Comparison of ENCODE assay signal across 22 cellular contexts in genomic region chr15:93167291-93167690, GRCh38.
A peak's percentile ranks its signal among the peaks of the same experiment; 100 is the strongest.
DNase-seq lines count a peak whose midpoint lies in the region; ATAC-seq, FAIRE-seq and TF ChIP-seq lines count a peak whose summit lies in the region.
"Had no signal": no experiment of that assay in that cellular context is flagged by ENCODE, and none has a peak within 500 bp of the region (broad histone marks: within the 10 kb centered on the region; RNA-seq: fewer than 3 reads in every experiment).

No MANE protein-coding gene starts in this region.

- no peak overlapping the region for H3K4me3 ChIP-seq in A549
- H3K4me3 ChIP-seq in HEK293 (ENCODE audit: low read depth, low read length) = no peak overlapping the region
- H3K4me3 ChIP-seq in neuronal stem cell (ENCODE audit: low read length in 2 of 2) = no peak overlapping the region
- H3K4me3 ChIP-seq: BLaER1, HAP-1 had no signal

- no peak for DNase-seq in A549 (ENCODE audit: low read depth in 1 of 2, low spot score in 1 of 2)
- DNase-seq in WTC11 (ENCODE audit: low spot score) = no peak
- no peak for DNase-seq in neuronal stem cell (ENCODE audit: low spot score)
- DNase-seq in GM12891 (ENCODE audit: insufficient read length, low spot score) = no peak
- no peak for DNase-seq in AG20443 (ENCODE audit: low spot score)
- DNase-seq: 8988T; CD4-positive, CD25-positive, alpha-beta regulatory T cell; DMS 273 treated with DMSO at 0.1 percent for 48 hours; DMS79; EL; GDM1; GOT3 had no signal

- no peaks in the 10 kb centered on the region for H3K27me3 ChIP-seq in neuronal stem cell (ENCODE audit: control insufficient read depth in 3 of 3, insufficient read depth in 3 of 3, low read depth in 1 of 3, low read length in 3 of 3)
- H3K27me3 ChIP-seq: BLaER1 had no signal

- no peak overlapping the region for H2BK5ac ChIP-seq in neuronal stem cell (ENCODE audit: low read length)

- H3K27ac ChIP-seq in A549 (no peak overlapping the region), HEK293 (ENCODE audit: extremely low read depth, low read depth, low read length) (no peak overlapping the region), neuronal stem cell (replicated peaks; ENCODE audit: low read length) (no peak overlapping the region)
- H3K27ac ChIP-seq: BLaER1, C4-2B had no signal

- CTCF ChIA-PET in A549 (lab: Yijun Ruan, JAX) (interaction anchor here (1.3 kb wide), 1 partner anchor 79 kb away, joined by 3 read pairs; no protein-coding TSS in a partner anchor), HEK293 (lab: Yijun Ruan, JAX) (interaction anchor here (1.0 kb wide), 1 partner anchor 13 kb away, joined by 3 read pairs; no protein-coding TSS in a partner anchor), WTC11 (lab: Charles Lee) (no interaction called here)

- H3K36me3 ChIP-seq in HEK293 (ENCODE audit: control insufficient read depth in 2 of 2, insufficient read depth in 1 of 2, low read length in 2 of 2) (no peaks in the 10 kb centered on the region), neuronal stem cell (replicated peaks in 1 of 2; ENCODE audit: control insufficient read depth in 2 of 2, insufficient read depth in 2 of 2, low read length in 2 of 2) (no peaks in the 10 kb centered on the region)
- H3K36me3 ChIP-seq: BLaER1, HAP-1 had no signal

- FAIRE-seq in A549 (lab: Jason Lieb, UNC) = no peak
- no peak for FAIRE-seq in GM12891 (lab: Jason Lieb, UNC)
- FAIRE-seq: D721Med, GM12892, H54 had no signal

- no peak overlapping the region for H3K27ac Mint-ChIP-seq in WTC11
- H3K27ac Mint-ChIP-seq: B cell; CD4-positive, CD25-positive, alpha-beta regulatory T cell; CD8-positive, alpha-beta T cell had no signal

- TF ChIP-seq CTCF in A549 (IDR thresholded peaks at IDR 0.05) (no peak), HEK293 (tag by site-specific recombination; IDR thresholded peaks at IDR 0.05) (no peak), WTC11 (IDR thresholded peaks at IDR 0.05) (no peak)

- no peak overlapping the region for H2BK15ac ChIP-seq in neuronal stem cell (ENCODE audit: low read length)

- H3K4ac ChIP-seq in neuronal stem cell (ENCODE audit: low read length) = no peak overlapping the region

- peak overlapping the region; percentile 21 for H2AFZ ChIP-seq in neuronal stem cell (ENCODE audit: low read length)

- H3K36me3 Mint-ChIP-seq in WTC11 = no peaks in the 10 kb centered on the region
- H3K36me3 Mint-ChIP-seq: CD8-positive, alpha-beta T cell had no signal

- H3K79me1 ChIP-seq in neuronal stem cell (ENCODE audit: low read depth, low read length) = no peaks in the 10 kb centered on the region

- TF ChIP-seq EP300 in A549 (IDR thresholded peaks at IDR 0.05) = no peak

- H3K9ac ChIP-seq in neuronal stem cell (ENCODE audit: low read depth, low read length, poor library complexity) = no peak overlapping the region
- H3K9ac ChIP-seq: BLaER1 had no signal

- H4K8ac ChIP-seq in neuronal stem cell (ENCODE audit: low read depth, low read length) = no peak overlapping the region

- H3K14ac ChIP-seq in neuronal stem cell (ENCODE audit: low read length) = no peak overlapping the region

- POLR2A ChIA-PET in A549 (lab: Yijun Ruan, JAX) (no interaction called here), HEK293 (lab: Yijun Ruan, JAX) (no interaction called here), WTC11 (lab: Charles Lee) (interaction anchor here (1.1 kb wide), 1 partner anchor 90 kb away, joined by 3 read pairs; no protein-coding TSS in a partner anchor)

- no peak overlapping the region for H2BK12ac ChIP-seq in neuronal stem cell (ENCODE audit: low read length)

- H3K4me1 Mint-ChIP-seq in WTC11 = 0 out of 2 replicates have a peak, but pooled peaks cover 3% of the 10 kb centered on the region
- H3K4me1 Mint-ChIP-seq: B cell had no signal

- H2AK5ac ChIP-seq in neuronal stem cell (ENCODE audit: low read depth, low read length) = no peak overlapping the region

- H3K27me3 Mint-ChIP-seq in WTC11 (ENCODE audit: low read depth) = peaks cover 3% of the 10 kb centered on the region

- H3K4me3 Mint-ChIP-seq in WTC11 = no peak overlapping the region
- H3K4me3 Mint-ChIP-seq: B cell; CD4-positive, CD25-positive, alpha-beta regulatory T cell; CD8-positive, alpha-beta T cell had no signal

- no peaks in the 10 kb centered on the region for H3K4me1 ChIP-seq in A549
- peaks cover 3% of the 10 kb centered on the region; the same call in 1 of the 2 replicates for H3K4me1 ChIP-seq in HEK293 (ENCODE audit: control insufficient read depth, insufficient read depth, low read length)
- peaks cover 3 to 18% of the 10 kb centered on the region in 2 donors for H3K4me1 ChIP-seq in neuronal stem cell (ENCODE audit: control insufficient read depth in 2 of 2, insufficient read depth in 1 of 2, low read depth in 1 of 2, low read length in 2 of 2)
- H3K4me1 ChIP-seq: BLaER1, HAP-1 had no signal

- peaks cover 4% of the 10 kb centered on the region for H3K9me3 Mint-ChIP-seq in WTC11
- H3K9me3 Mint-ChIP-seq: CD8-positive, alpha-beta T cell had no signal

- 10% methylated on average over 3 of the region's 4 CpGs for WGBS in A549 (ENCODE audit: missing lambda C conversion rate)
- WGBS in neuronal stem cell (ENCODE audit: extremely low coverage in 2 of 2, insufficient read length in 2 of 2, insufficient replicate concordance in 1 of 2), 2 donors = no CpG with 5 or more reads among the region's 4 CpGs

- no peak for TF ChIP-seq RAD21 in A549 (conservative IDR thresholded peaks at IDR 0.05 in 1 of 2, IDR thresholded peaks at IDR 0.05 in 1 of 2)

- H3K18ac ChIP-seq in neuronal stem cell (ENCODE audit: low read length) = peak overlapping the region; percentile 73

- TF ChIP-seq POLR2A in A549 (IDR thresholded peaks at IDR 0.05; ENCODE audit: low read length) (no peak), GM12891 (IDR thresholded peaks at IDR 0.05; ENCODE audit: low read depth, low read length) (no peak)

- no peak overlapping the region for H3K4me2 ChIP-seq in A549
- no peak overlapping the region for H3K4me2 ChIP-seq in neuronal stem cell (ENCODE audit: insufficient read depth, low read length, poor library complexity, severe bottlenecking)
- H3K4me2 ChIP-seq: BLaER1 had no signal

- ATAC-seq in A549 (peak; percentile 67 to 71; a peak in 5 of 6 replicates), WTC11 (peak; percentile 43), SK-N-SH treated with all-trans-retinoic acid at 6 μM for 48 hours (no peak)

- no peak overlapping the region for H3K23ac ChIP-seq in neuronal stem cell (ENCODE audit: low read depth, low read length, poor library complexity)

- no peak overlapping the region for H4K91ac ChIP-seq in neuronal stem cell (ENCODE audit: low read depth, low read length, poor library complexity)

- H2BK120ac ChIP-seq in neuronal stem cell (ENCODE audit: low read depth, low read length) = no peak overlapping the region

- H3K9me3 ChIP-seq in A549 (peaks cover 2% of the 10 kb centered on the region; the same call in 1 of the 3 replicates), HEK293 (ENCODE audit: control insufficient read depth, insufficient read depth, low read depth, low read length) (no peaks in the 10 kb centered on the region), neuronal stem cell (replicated peaks in 1 of 2; ENCODE audit: control insufficient read depth in 2 of 2, insufficient read depth in 1 of 2, low read depth in 1 of 2, low read length in 2 of 2) (peaks cover 0 to 2% of the 10 kb centered on the region in 2 donors)
- H3K9me3 ChIP-seq: BLaER1, HAP-1 had no signal

TF ChIP-seq in A549, 52 proteins besides CTCF, POLR2A, EP300 and RAD21 (continues in another document):
- no peak for TF ChIP-seq ZNF302 (CRISPR knock-in tag; IDR thresholded peaks at IDR 0.05)
- TF ChIP-seq MYC (IDR thresholded peaks at IDR 0.05; ENCODE audit: borderline replicate concordance, low read length) = no peak

TF ChIP-seq in HEK293, 187 proteins besides CTCF, POLR2A, EP300 and RAD21:
- TF ChIP-seq SP2 (tag by site-specific recombination; IDR thresholded peaks at IDR 0.05) = no peak
- 0 out of 2 replicates have a peak, but pooled peaks have one; percentile 23 for TF ChIP-seq ZNF366 (tag by site-specific recombination; conservative IDR thresholded peaks at IDR 0.05)

TF ChIP-seq in WTC11, 78 proteins besides CTCF, POLR2A, EP300 and RAD21 (continues in another document):
- TF ChIP-seq ZNF396 (CRISPR knock-in tag; IDR thresholded peaks at IDR 0.05; ENCODE audit: borderline replicate concordance) (no peak), EMX1 (CRISPR knock-in tag; IDR thresholded peaks at IDR 0.05) (no peak), RELA (CRISPR knock-in tag; IDR thresholded peaks at IDR 0.05; ENCODE audit: borderline replicate concordance) (no peak), HMGA2 (CRISPR knock-in tag; IDR thresholded peaks at IDR 0.05) (no peak)

TF ChIP-seq in GM12891, 5 proteins besides CTCF, POLR2A, EP300 and RAD21:
- TF ChIP-seq TAF1 (IDR thresholded peaks at IDR 0.05; ENCODE audit: low read depth, low read length) (no peak), POLR2AphosphoS5 (IDR thresholded peaks at IDR 0.05; ENCODE audit: low read depth, low read length) (no peak), PAX5 (IDR thresholded peaks at IDR 0.05; ENCODE audit: insufficient read depth, low read length, severe bottlenecking) (no peak), POU2F2 (IDR thresholded peaks at IDR 0.05; ENCODE audit: low read depth, low read length) (no peak), SPI1 (IDR thresholded peaks at IDR 0.05; ENCODE audit: low read depth, low read length) (no peak)
TF ChIP-seq in GM12891: peak in this region for 0.

TF ChIP-seq in SK-N-SH treated with all-trans-retinoic acid at 6 μM for 48 hours, 23 proteins besides CTCF, POLR2A, EP300 and RAD21:
- TF ChIP-seq RARB (CRISPR knock-in tag; IDR thresholded peaks at IDR 0.05) = no peak
- TF ChIP-seq ESRRG (CRISPR knock-in tag; IDR thresholded peaks at IDR 0.05) = no peak
- TF ChIP-seq ZNF8 (CRISPR knock-in tag; IDR thresholded peaks at IDR 0.05) = no peak
